8 cellular contexts compared by ENCODE assay signal in genomic region chr15:75699505-75699904, GRCh38. TPM values are rescaled to one million over a fixed set of nuclear protein-coding genes. Genes with fewer than 3 reads are reported as not detected.
DNase-seq lines count a peak whose midpoint lies in the region; ATAC-seq and TF ChIP-seq lines count a peak whose summit lies in the region.
"Not testable (repeated sequence)": the region's sequence is repeated elsewhere in the genome, so short reads cannot be mapped to it uniquely, and the experiment has no call there.
"Had no signal": no experiment of that assay in that cellular context is flagged by ENCODE, and none has a peak within 500 bp of the region (broad histone marks: within the 10 kb centered on the region; RNA-seq: fewer than 3 reads in every experiment).

No MANE protein-coding gene starts in this region.

- WGBS in mammary epithelial cell (ENCODE audit: low coverage, missing lambda C conversion rate) = 55% methylated on average over 2 of the region's 8 CpGs
- WGBS in right lobe of liver (ENCODE audit: insufficient coverage, low coverage, low lambda C conversion rate, missing lambda C conversion rate) = 50% methylated on average over 2 of the region's 8 CpGs
- 73% methylated on average over 8 of the region's 8 CpGs for WGBS in prostate gland

- H3K36me3 ChIP-seq in mammary epithelial cell (ENCODE audit: insufficient read depth, low read length); right lobe of liver; prostate gland; thoracic aorta: not testable (repeated sequence)

- TF ChIP-seq POLR2A in right lobe of liver (IDR thresholded peaks at IDR 0.05); prostate gland (IDR thresholded peaks at IDR 0.05): not testable (repeated sequence)

- TF ChIP-seq CTCF in mammary epithelial cell (conservative IDR thresholded peaks at IDR 0.05 in 1 of 2, IDR thresholded peaks at IDR 0.05 in 1 of 2; ENCODE audit: extremely low read depth in 1 of 2, insufficient read depth in 1 of 2, low read depth in 1 of 2, low read length in 2 of 2); right lobe of liver (IDR thresholded peaks at IDR 0.05); prostate gland (IDR thresholded peaks at IDR 0.05); thoracic aorta (IDR thresholded peaks at IDR 0.05): not testable (repeated sequence)

- not testable (repeated sequence) for BruUV-seq in mammary epithelial cell (replicated peaks; lab: Mats Ljungman, UMichigan)

- not testable (repeated sequence) for H2AFZ ChIP-seq in mammary epithelial cell (ENCODE audit: low read depth, low read length)

- dilution Hi-C loops in mammary epithelial cell (cut with HindIII; ENCODE audit: low sequenced_read_pairs) = not testable (repeated sequence)

- H3K4me1 ChIP-seq in mammary epithelial cell (ENCODE audit: insufficient read depth, low read length) = peaks cover 68% of the 10 kb centered on the region
- not testable (repeated sequence) for H3K4me1 ChIP-seq in right lobe of liver; prostate gland (replicated peaks)
- H3K4me1 ChIP-seq in thoracic aorta (ENCODE audit: control insufficient read depth in 1 of 2, low read depth in 2 of 2) = peaks cover 70 to 88% of the 10 kb centered on the region in 2 donors

- H3K27ac ChIP-seq in mammary epithelial cell (ENCODE audit: insufficient read depth, low read depth, low read length) = peak overlapping the region; percentile 7
- H3K27ac ChIP-seq in right lobe of liver = not testable (repeated sequence)
- peak overlapping the region; percentile 66 to 73 for H3K27ac ChIP-seq in prostate gland
- peak overlapping the region; percentile 97 to 98 for H3K27ac ChIP-seq in thoracic aorta

- intact Hi-C loops in mammary epithelial cell (cut with micrococcal nuclease); right lobe of liver (cut with DNase I); prostate gland (cut with DNase I): not testable (repeated sequence)
- intact Hi-C loops in Right ventricle myocardium inferior (cut with DNase I) = loop anchor here (5.0 kb wide), 1 partner anchor 33 kb away; no protein-coding TSS in a partner anchor

- not testable (repeated sequence) for H3K27me3 ChIP-seq in mammary epithelial cell (ENCODE audit: insufficient read depth, low read length); right lobe of liver; prostate gland (replicated peaks; ENCODE audit: insufficient read depth); thoracic aorta (replicated peaks; ENCODE audit: insufficient read depth)

- peak; percentile 50 for DNase-seq in KBM-7
- DNase-seq in SIG-M5 treated with dmso at 0.1 percent for 504 hours (lab: John Stamatoyannopoulos, UW; ENCODE audit: unreplicated experiment) = peak; percentile 41
- DNase-seq in mammary epithelial cell = peak; percentile 38
- DNase-seq in Right ventricle myocardium inferior (ENCODE audit: missing footprints); prostate gland (ENCODE audit: low spot score); thoracic aorta (ENCODE audit: low spot score): not testable (repeated sequence)
- DNase-seq in right lobe of liver = peak in 1 of 3 donors; percentile 45

- in situ Hi-C loops in KBM-7 (cut with MboI; ENCODE audit: low pct_unique_long_range_greater_than_20kb, low sequenced_read_pairs); mammary epithelial cell (cut with MboI; ENCODE audit: low sequenced_read_pairs in 2 of 2): not testable (repeated sequence)

- not testable (repeated sequence) for H3K4me3 ChIP-seq in mammary epithelial cell (replicated peaks in 1 of 3; ENCODE audit: insufficient read depth in 1 of 3, low read depth in 2 of 3, low read length in 3 of 3); right lobe of liver; prostate gland; thoracic aorta

- CTCF ChIA-PET in mammary epithelial cell (lab: Charles Lee; ENCODE audit: low non-redundant PET) = interaction anchor here (0.7 kb wide), 1 partner anchor 25 kb away, joined by 3 read pairs; no protein-coding TSS in a partner anchor

- H3K4me2 ChIP-seq in mammary epithelial cell (ENCODE audit: insufficient read depth, low read depth, low read length) = peak overlapping the region; percentile 39

- ATAC-seq in Right ventricle myocardium inferior (peak; percentile 34), right lobe of liver (peak; percentile 15 to 54 (median 25))
- not testable (repeated sequence) for ATAC-seq in thoracic aorta (ENCODE audit: insufficient number of reproducible peaks, low FRiP score, low read depth)

- peak overlapping the region; percentile 45 for H3K9ac ChIP-seq in mammary epithelial cell (ENCODE audit: insufficient read depth, low read length)

- H4K20me1 ChIP-seq in mammary epithelial cell (ENCODE audit: insufficient read depth, low read length) = not testable (repeated sequence)

- H3K9me3 ChIP-seq in mammary epithelial cell (replicated peaks; ENCODE audit: insufficient read depth, low read length); right lobe of liver; prostate gland; thoracic aorta: not testable (repeated sequence)

- not testable (repeated sequence) for H3K79me2 ChIP-seq in mammary epithelial cell (ENCODE audit: insufficient read depth, low read length)

RNA-seq across cellular contexts. Expression of gene CSPG4, which starts 13.1 kb away (rescaled TPM):
- total RNA-seq in mammary epithelial cell = 10 to 100 TPM in 1 of 2 donors, 1 to 10 TPM in 1; 3.6 to 28.5 TPM
- polyA plus RNA-seq in mammary epithelial cell = 5.9 TPM
- polyA minus RNA-seq in mammary epithelial cell = 15.3 TPM
- 7.8 TPM for total RNA-seq in Right ventricle myocardium inferior
- under 1 TPM; 0.12 to 0.29 (median 0.20) TPM for total RNA-seq in right lobe of liver
- 10 to 100 TPM; 14.3 to 29.4 TPM for total RNA-seq in prostate gland
- 100 to 1,000 TPM; 252 to 263 TPM for total RNA-seq in thoracic aorta
- total RNA-seq: activated CD4-positive, alpha-beta T cell treated with anti-CD3 and anti-CD28 coated beads, Interleukin-2, amount 10 ng/mL, durations not matched to agents 7 days and 5 days had no signal

RNA-seq across cellular contexts. Expression of gene SNX33, which starts 51.8 kb away (rescaled TPM):
- 10 to 100 TPM; 28.2 to 41.4 TPM for total RNA-seq in mammary epithelial cell
- polyA plus RNA-seq in mammary epithelial cell = 24.0 TPM
- polyA minus RNA-seq in mammary epithelial cell = 50.4 TPM
- 13.3 TPM for total RNA-seq in Right ventricle myocardium inferior
- total RNA-seq in right lobe of liver = 10 to 100 TPM; 12.0 to 17.2 (median 14.2) TPM
- total RNA-seq in prostate gland = 10 to 100 TPM; 23.6 to 25.6 TPM
- 10 to 100 TPM; 45.1 to 57.3 TPM for total RNA-seq in thoracic aorta

RNA-seq across cellular contexts. Expression of gene IMP3, which starts 59.5 kb away (rescaled TPM):
- 10 to 100 TPM; 46.5 to 62.8 TPM for total RNA-seq in mammary epithelial cell
- 113 TPM for polyA plus RNA-seq in mammary epithelial cell
- polyA minus RNA-seq in mammary epithelial cell = 22.7 TPM
- 43.3 TPM for total RNA-seq in Right ventricle myocardium inferior
- 100 to 1,000 TPM in 2 of 6 experiments, 10 to 100 TPM in 4; 37.7 to 192 (median 44.4) TPM for total RNA-seq in right lobe of liver
- total RNA-seq in prostate gland = 100 to 1,000 TPM; 125 to 277 TPM
- total RNA-seq in thoracic aorta = 100 to 1,000 TPM in 1 of 2 donors, 10 to 100 TPM in 1; 79.9 to 127 TPM

Comparison
In these comparisons a context has a peak if more than half of its experiments do, and no peak if none do; other contexts are left out.
1. RNA of gene CSPG4, which starts 13.1 kb away (total RNA-seq): 252 to 263 TPM in thoracic aorta; 14.3 to 29.4 TPM in prostate gland, 3.6 to 28.5 TPM in mammary epithelial cell, 7.8 TPM in Right ventricle myocardium inferior (single experiment) and 0.12 to 0.29 TPM in right lobe of liver; every median in the first group is over 4 times any median in the second.